ENCODE assay signal across 13 cellular contexts in the genomic region with DNA sequence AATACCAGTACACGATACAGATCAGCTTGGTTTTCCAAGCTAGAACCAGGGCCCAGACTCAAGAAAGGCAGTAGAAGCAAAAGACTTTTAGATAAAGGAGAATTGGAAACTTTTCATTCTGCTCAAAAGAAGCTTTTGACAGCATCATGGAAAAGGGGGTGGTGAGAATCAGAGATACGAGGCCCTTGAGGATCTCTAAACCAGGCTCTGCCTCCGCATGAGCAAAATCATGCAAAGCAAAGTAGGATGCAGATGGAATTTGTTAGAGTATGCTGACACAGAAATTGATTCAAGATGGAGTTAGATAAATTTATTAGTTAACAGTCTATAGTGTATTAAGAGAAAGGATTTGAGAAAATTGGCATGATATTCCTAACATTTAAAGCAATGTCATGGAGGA. TPM values are rescaled to one million over a fixed set of nuclear protein-coding genes. Genes with fewer than 3 reads are reported as not detected.
DNase-seq lines count a peak whose midpoint lies in the region; ATAC-seq and TF ChIP-seq lines count a peak whose summit lies in the region.
"Had no signal": no experiment of that assay in that cellular context is flagged by ENCODE, and none has a peak within 500 bp of the region (broad histone marks: within the 10 kb centered on the region; RNA-seq: fewer than 3 reads in every experiment).

No MANE protein-coding gene starts in this region.

- H3K4me3 Mint-ChIP-seq in activated B cell treated with CpG ODN at 0.5 μM for 24 hours (no peak overlapping the region), memory B cell (no peak overlapping the region)
- H3K4me3 Mint-ChIP-seq: CD4-positive, CD25-positive, alpha-beta regulatory T cell; HFFc6 had no signal

- peak overlapping the region; percentile 48 to 71 (median 63) for H3K27ac ChIP-seq in gastrocnemius medialis

- peak overlapping the region; percentile 8 for H3K27ac Mint-ChIP-seq in activated B cell treated with CpG ODN at 0.5 μM for 24 hours
- peak overlapping the region; percentile 67 for H3K27ac Mint-ChIP-seq in memory B cell
- H3K27ac Mint-ChIP-seq: HFFc6 had no signal

- CTCF ChIA-PET in activated B cell treated with CpG ODN at 0.5 μM for 24 hours (lab: Charles Lee) = no interaction called here

- H3K4me3 ChIP-seq in AG10803 (ENCODE audit: low read length) (no peak overlapping the region), gastrocnemius medialis (no peak overlapping the region)
- H3K4me3 ChIP-seq: BLaER1 treated with 17β-estradiol and CSF1 and Interleukin-3, amounts not matched to agents 10 nM and 100 nM had no signal

- no peak for ATAC-seq in activated B cell treated with CpG ODN at 0.5 μM for 24 hours (ENCODE audit: low read depth)
- no peak for ATAC-seq in memory B cell (ENCODE audit: low read depth)
- ATAC-seq in gastrocnemius medialis = no peak
- ATAC-seq in HG03159 (IDR thresholded peaks at IDR 0.05; ENCODE audit: unreplicated experiment) = no peak
- no peak for ATAC-seq in HG03139 (IDR thresholded peaks at IDR 0.05; ENCODE audit: unreplicated experiment)

- no peaks in the 10 kb centered on the region for H3K9me3 Mint-ChIP-seq in activated B cell treated with CpG ODN at 0.5 μM for 24 hours
- no peaks in the 10 kb centered on the region for H3K9me3 Mint-ChIP-seq in memory B cell
- H3K9me3 Mint-ChIP-seq: HFFc6 had no signal

- no peaks in the 10 kb centered on the region for H3K27me3 ChIP-seq in gastrocnemius medialis
- H3K27me3 ChIP-seq: BLaER1 treated with 17β-estradiol and CSF1 and Interleukin-3, amounts not matched to agents 10 nM and 100 nM had no signal

- intact Hi-C loops in activated B cell treated with CpG ODN at 0.5 μM for 24 hours (cut with micrococcal nuclease) = no loop called here
- intact Hi-C loops in gastrocnemius medialis (cut with DNase I; ENCODE audit: low total_unique reads) = no loop called here

- POLR2A ChIA-PET in activated B cell treated with CpG ODN at 0.5 μM for 24 hours (lab: Charles Lee) = no interaction called here

- peaks cover 24 to 26% of the 10 kb centered on the region in 2 donors for H3K4me1 ChIP-seq in gastrocnemius medialis

- peaks cover 0 to 23% of the 10 kb centered on the region in 2 donors for H3K36me3 ChIP-seq in gastrocnemius medialis

- H3K27me3 Mint-ChIP-seq in activated B cell treated with CpG ODN at 0.5 μM for 24 hours (no peaks in the 10 kb centered on the region), memory B cell (no peaks in the 10 kb centered on the region)
- H3K27me3 Mint-ChIP-seq: CD4-positive, CD25-positive, alpha-beta regulatory T cell had no signal

- H3K9me3 ChIP-seq in gastrocnemius medialis = no peaks in the 10 kb centered on the region
- H3K9me3 ChIP-seq: BLaER1 treated with 17β-estradiol and CSF1 and Interleukin-3, amounts not matched to agents 10 nM and 100 nM had no signal

- TF ChIP-seq CTCF in AG10803 (conservative IDR thresholded peaks at IDR 0.05; ENCODE audit: low read length) = no peak
- no peak for TF ChIP-seq CTCF in activated B cell treated with CpG ODN at 0.5 μM for 24 hours (IDR thresholded peaks at IDR 0.05)
- no peak for TF ChIP-seq CTCF in gastrocnemius medialis (IDR thresholded peaks at IDR 0.05 in 4 of 5, conservative IDR thresholded peaks at IDR 0.05 in 1 of 5)

- DNase-seq in AG10803 (ENCODE audit: low read depth) (peak; percentile 29), activated B cell treated with CpG ODN at 0.5 μM for 24 hours (no peak), memory B cell (ENCODE audit: low spot score in 2 of 2) (no peak), gastrocnemius medialis (no peak), NCI-H774 (lab: John Stamatoyannopoulos, UW) (no peak)
- DNase-seq: 8988T; CD4-positive, CD25-positive, alpha-beta regulatory T cell; DMS 273 treated with DMSO at 0.1 percent for 48 hours; HCEC 1CT; HFFc6 had no signal

- in situ Hi-C loops in gastrocnemius medialis (cut with MboI; ENCODE audit: low sequenced_read_pairs in 4 of 4) = no loop called here

- TF ChIP-seq POLR2A in gastrocnemius medialis (IDR thresholded peaks at IDR 0.05) = no peak

- H3K4me1 Mint-ChIP-seq in activated B cell treated with CpG ODN at 0.5 μM for 24 hours = peaks cover 15% of the 10 kb centered on the region
- H3K4me1 Mint-ChIP-seq in memory B cell = peaks cover 5% of the 10 kb centered on the region
- H3K4me1 Mint-ChIP-seq: CD4-positive, CD25-positive, alpha-beta regulatory T cell had no signal

- peaks cover 87% of the 10 kb centered on the region for H3K36me3 Mint-ChIP-seq in activated B cell treated with CpG ODN at 0.5 μM for 24 hours (ENCODE audit: low read depth)
- peaks cover 46% of the 10 kb centered on the region for H3K36me3 Mint-ChIP-seq in memory B cell

RNA-seq across cellular contexts. Expression of gene FAM98A, which starts 39.8 kb away (rescaled TPM):
- 30.2 and 40.5 TPM in 2 replicates for total RNA-seq in activated B cell treated with CpG ODN at 0.5 μM for 24 hours
- total RNA-seq in gastrocnemius medialis = 1,000 to 10,000 TPM in 1 of 4 donors, 10 to 100 TPM in 3; 33.7 to 1,115 (median 44.2) TPM
